8 cellular contexts compared by ENCODE assay signal in the genomic region with DNA sequence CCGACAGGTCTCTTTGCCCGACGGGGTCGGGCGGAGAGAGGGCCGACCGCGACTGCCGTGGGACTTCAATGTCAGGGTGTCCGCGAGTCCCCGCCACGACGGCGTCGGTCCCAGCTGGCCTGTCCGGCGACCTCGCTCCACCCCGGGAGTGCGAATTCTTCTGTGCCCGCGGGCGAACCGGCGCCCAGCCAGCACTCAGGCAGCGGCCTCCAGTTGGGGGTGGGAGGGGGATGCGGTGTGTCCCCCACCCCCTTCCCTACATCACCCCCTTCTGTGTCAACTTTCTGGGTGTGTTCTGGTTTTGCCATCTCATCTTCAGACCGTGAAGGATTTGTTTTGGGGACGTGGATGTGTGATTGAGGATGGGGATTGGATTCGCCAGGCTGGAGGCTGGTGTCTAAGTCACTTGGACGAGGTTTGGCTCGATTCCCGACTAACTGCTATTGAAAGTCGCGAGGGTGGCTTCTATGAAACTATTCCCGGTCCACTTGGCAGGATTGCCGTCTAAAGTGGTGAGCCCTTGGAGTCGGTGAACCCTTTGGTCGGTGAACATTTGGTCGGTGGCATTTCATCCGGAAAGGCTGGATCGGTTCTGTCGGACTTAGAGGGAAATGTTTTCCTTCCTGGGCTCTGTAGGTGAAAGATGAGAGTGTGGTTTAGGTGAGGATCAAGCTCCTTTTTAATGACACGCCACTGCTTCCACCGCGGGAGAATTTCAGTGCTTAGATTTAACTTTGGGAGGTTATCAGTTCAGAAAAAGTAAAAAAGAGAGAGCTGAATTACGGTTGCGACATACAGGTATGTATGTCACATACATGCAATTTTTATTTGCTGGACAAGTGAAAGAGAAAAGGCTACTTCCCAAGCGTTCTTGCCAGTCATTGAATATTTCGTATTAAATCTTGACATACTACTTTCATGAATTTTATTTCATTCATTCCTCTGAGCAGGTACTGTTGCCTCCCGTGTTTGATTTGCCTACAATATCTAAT. TPM values are rescaled to one million over a fixed set of nuclear protein-coding genes. Genes with fewer than 3 reads are reported as not detected.
DNase-seq lines count a peak whose midpoint lies in the region; ATAC-seq, FAIRE-seq and TF ChIP-seq lines count a peak whose summit lies in the region.

No MANE protein-coding gene starts in this region.

- H3K4me1 ChIP-seq in ACC112 (ENCODE audit: control insufficient read depth, insufficient read depth, low read length, unreplicated experiment) (peaks cover 33% of the 10 kb centered on the region), OCI-LY1 (ENCODE audit: insufficient read depth, low read length, severe bottlenecking) (peaks cover 42% of the 10 kb centered on the region), keratinocyte (ENCODE audit: control insufficient read depth, extremely low read depth, insufficient read depth, low read length) (peaks cover 37% of the 10 kb centered on the region)

- no peaks in the 10 kb centered on the region for H3K27me3 ChIP-seq in ACC112 (ENCODE audit: insufficient read depth, low read length)
- H3K27me3 ChIP-seq in GM06990 (replicated peaks; ENCODE audit: control insufficient read depth, insufficient read depth, low read length): no peaks in the 10 kb centered on the region
- no peaks in the 10 kb centered on the region for H3K27me3 ChIP-seq in OCI-LY1 (ENCODE audit: insufficient read depth, low read length)
- no peaks in the 10 kb centered on the region for H3K27me3 ChIP-seq in keratinocyte (ENCODE audit: control insufficient read depth, extremely low read depth, insufficient read depth, low read length)

- peak; percentile 25 for ATAC-seq in HG02938 (IDR thresholded peaks at IDR 0.05; ENCODE audit: unreplicated experiment)
- ATAC-seq in GM19467 (IDR thresholded peaks at IDR 0.05; ENCODE audit: unreplicated experiment): no peak

- peak overlapping the region; percentile 75 for H3K9ac ChIP-seq in OCI-LY1 (ENCODE audit: low read length)
- peak overlapping the region; percentile 73 for H3K9ac ChIP-seq in keratinocyte (ENCODE audit: control insufficient read depth, extremely low read depth, insufficient read depth, low read length)

- H3K79me2 ChIP-seq in ACC112 (ENCODE audit: control insufficient read depth, insufficient read depth, low read length, unreplicated experiment): peaks cover 52% of the 10 kb centered on the region
- H3K79me2 ChIP-seq in OCI-LY1 (ENCODE audit: insufficient read depth, low read length): peaks cover 9% of the 10 kb centered on the region
- peaks cover 55% of the 10 kb centered on the region for H3K79me2 ChIP-seq in keratinocyte (ENCODE audit: control insufficient read depth, insufficient read depth, low read length)

- no peaks in the 10 kb centered on the region for H3F3A ChIP-seq in OCI-LY1 (ENCODE audit: insufficient read depth, low read length)

- dilution Hi-C loops in keratinocyte (cut with MboI; ENCODE audit: extremely low pct_ligation_motif_present, low sequenced_read_pairs): no loop called here

- no peaks in the 10 kb centered on the region for H3K9me2 ChIP-seq in OCI-LY1 (ENCODE audit: low read depth, low read length)

- H3K9me3 ChIP-seq in OCI-LY1 (ENCODE audit: low read length): no peaks in the 10 kb centered on the region
- H3K9me3 ChIP-seq in keratinocyte (ENCODE audit: control insufficient read depth, low read depth, low read length): no peaks in the 10 kb centered on the region

- H3K4me3 ChIP-seq in ACC112 (ENCODE audit: low read depth, low read length): peak overlapping the region; percentile 91
- peak overlapping the region; percentile 77 for H3K4me3 ChIP-seq in GM06990 (replicated peaks; ENCODE audit: low read depth, low read length)
- peak overlapping the region; percentile 85 for H3K4me3 ChIP-seq in OCI-LY1 (ENCODE audit: low read depth, low read length, poor library complexity, severe bottlenecking)
- H3K4me3 ChIP-seq in cardiac fibroblast (replicated peaks in 1 of 2; ENCODE audit: low read depth in 2 of 2, low read length in 2 of 2): peak overlapping the region; percentile 86 to 90
- peak overlapping the region; percentile 73 to 94 (median 87) for H3K4me3 ChIP-seq in keratinocyte (ENCODE audit: control insufficient read depth in 2 of 3, extremely low read depth in 1 of 3, insufficient read depth in 2 of 3, low read depth in 1 of 3, low read length in 3 of 3)

- no peak for DNase-seq in GM06990 (ENCODE audit: extremely low read depth, insufficient read length)
- peak; percentile 47 to 52 for DNase-seq in cardiac fibroblast (ENCODE audit: low read depth in 2 of 2)
- no peak for DNase-seq in keratinocyte (ENCODE audit: low read depth, low spot score)
- DNase-seq in stimulated activated CD4-positive, alpha-beta T cell treated with anti-CD3 and anti-CD28 coated beads, Interleukin-4, amount 100 ng/mL, for 1 hour: peak; percentile 2

- no peaks in the 10 kb centered on the region for H3K36me3 ChIP-seq in ACC112 (ENCODE audit: insufficient read depth, low read length)
- no peaks in the 10 kb centered on the region for H3K36me3 ChIP-seq in GM06990 (ENCODE audit: control insufficient read depth, insufficient read depth, low read length)
- H3K36me3 ChIP-seq in OCI-LY1 (ENCODE audit: insufficient read depth, low read length): no peaks in the 10 kb centered on the region
- H3K36me3 ChIP-seq in keratinocyte (ENCODE audit: control insufficient read depth in 2 of 2, extremely low read depth in 1 of 2, insufficient read depth in 2 of 2, low read length in 2 of 2): no peaks in the 10 kb centered on the region

- no peaks in the 10 kb centered on the region for H4K20me1 ChIP-seq in OCI-LY1 (ENCODE audit: insufficient read depth, low read length)
- H4K20me1 ChIP-seq in keratinocyte (ENCODE audit: control insufficient read depth, extremely low read depth, insufficient read depth, low read length): no peaks in the 10 kb centered on the region

- H3K4me2 ChIP-seq in OCI-LY1 (ENCODE audit: low read length) (peak overlapping the region; percentile 85), keratinocyte (ENCODE audit: control insufficient read depth, extremely low read depth, insufficient read depth, low read depth, low read length) (peak overlapping the region; percentile 92)

- TF ChIP-seq CTCF in GM06990 (IDR thresholded peaks at IDR 0.05; ENCODE audit: insufficient read depth, low read length, poor library complexity, severe bottlenecking) (no peak), OCI-LY1 (IDR thresholded peaks at IDR 0.05; ENCODE audit: low read length) (no peak), cardiac fibroblast (IDR thresholded peaks at IDR 0.05; ENCODE audit: low read depth, low read length) (no peak), keratinocyte (optimal IDR thresholded peaks at IDR 0.05 in 1 of 3, IDR thresholded peaks at IDR 0.05 in 1 of 3, conservative IDR thresholded peaks at IDR 0.05 in 1 of 3; ENCODE audit: extremely low read depth in 1 of 3, insufficient read depth in 2 of 3, low read length in 3 of 3) (no peak)

- H3K27ac ChIP-seq in ACC112 (ENCODE audit: low read depth, low read length): peak overlapping the region; percentile 32; the same call in 1 of the 2 replicates
- no peak overlapping the region for H3K27ac ChIP-seq in OCI-LY1 (ENCODE audit: low read depth, low read length, poor library complexity, severe bottlenecking)
- peak overlapping the region; percentile 71 for H3K27ac ChIP-seq in keratinocyte (ENCODE audit: control insufficient read depth, insufficient read depth, low read length)

- H3K9me1 ChIP-seq in keratinocyte (ENCODE audit: control insufficient read depth, extremely low read depth, insufficient read depth, low read length): no peaks in the 10 kb centered on the region

- FAIRE-seq in keratinocyte (lab: Jason Lieb, UNC): peak; percentile 49

- H2AFZ ChIP-seq in ACC112 (ENCODE audit: low read length, unreplicated experiment) (peak overlapping the region; percentile 80), OCI-LY1 (ENCODE audit: low read length) (no peak overlapping the region), keratinocyte (ENCODE audit: control insufficient read depth, low read length) (peak overlapping the region; percentile 92)

RNA-seq across cellular contexts. Expression of gene ABCD3, which starts 0.8 kb away (rescaled TPM):
- 18.3 to 34.9 TPM (median 19.4 TPM) in 3 replicates for polyA plus RNA-seq in keratinocyte
- polyA plus RNA-seq in keratinocyte (2011; ENCODE audit: low read depth): 26.6 TPM
- 13.1 and 26.6 TPM in 2 replicates for polyA plus RNA-seq in keratinocyte (2011; cell fraction: cytosol; rRNA removed)
- polyA plus RNA-seq in keratinocyte (2011; cell fraction: nucleus; rRNA removed): 27.7 and 38.7 TPM in 2 replicates
- 27.2 and 28.0 TPM in 2 replicates for polyA plus RNA-seq in keratinocyte (2012; ENCODE audit: low replicate concordance)
- polyA minus RNA-seq in keratinocyte: 5.0 to 34.5 TPM (median 16.3 TPM) in 3 replicates
- 17.3 TPM for polyA minus RNA-seq in keratinocyte (2011; cell fraction: cytosol; rRNA and poly(A)+ RNA removed)
- 21.3 and 46.2 TPM in 2 replicates for polyA minus RNA-seq in keratinocyte (2011; cell fraction: nucleus; rRNA and poly(A)+ RNA removed)

Comparison
In these comparisons a context has a peak if more than half of its experiments do, and no peak if none do; other contexts are left out.
1. DNase-seq: peak in cardiac fibroblast (2 of 2) and stimulated activated CD4-positive, alpha-beta T cell treated with anti-CD3 and anti-CD28 coated beads, Interleukin-4, amount 100 ng/mL, for 1 hour (single experiment); none in GM06990 (single experiment) and keratinocyte (single experiment).
2. Peak in every context shown above with its lines, with median percentiles within 50 percentile points of each other: H3K4me3 ChIP-seq.